19 cellular contexts compared by ENCODE assay signal in genomic region chr2:164779383-164780057, GRCh38.
DNase-seq lines count a peak whose midpoint lies in the region; ATAC-seq and TF ChIP-seq lines count a peak whose summit lies in the region.
"Had no signal": no experiment of that assay in that cellular context is flagged by ENCODE, and none has a peak within 500 bp of the region (broad histone marks: within the 10 kb centered on the region; RNA-seq: fewer than 3 reads in every experiment).

No MANE protein-coding gene starts in this region.

- H3K27ac ChIP-seq in heart right ventricle (peak overlapping the region; percentile 18 to 85 (median 63)), RWPE2 (ENCODE audit: poor library complexity, severe bottlenecking) (peak overlapping the region; percentile 38), transverse colon (no peak overlapping the region)
- H3K27ac ChIP-seq: C4-2B had no signal

- WGBS in heart right ventricle, 2 donors = 71% methylated on average over 7 of the region's 7 CpGs
- 66 to 80% methylated on average over 7 of the region's 7 CpGs for WGBS in transverse colon (ENCODE audit: low coverage in 1 of 2), 2 donors

- H3K9me3 ChIP-seq in heart right ventricle = no peaks in the 10 kb centered on the region
- no peaks in the 10 kb centered on the region for H3K9me3 ChIP-seq in RWPE2 (ENCODE audit: severe bottlenecking)
- no peaks in the 10 kb centered on the region for H3K9me3 ChIP-seq in transverse colon
- H3K9me3 ChIP-seq: HAP-1 had no signal

- no peak for TF ChIP-seq CTCF in heart right ventricle (IDR thresholded peaks at IDR 0.05)
- no peak for TF ChIP-seq CTCF in RWPE2 (IDR thresholded peaks at IDR 0.05; ENCODE audit: poor library complexity, severe bottlenecking)
- TF ChIP-seq CTCF in transverse colon (IDR thresholded peaks at IDR 0.05) = no peak

- in situ Hi-C loops in transverse colon (cut with MboI; ENCODE audit: low pct_ligation_motif_present in 1 of 4, low pct_unique_long_range_greater_than_20kb in 1 of 4, low sequenced_read_pairs in 3 of 4) = no loop called here

- TF ChIP-seq POLR2A in transverse colon (IDR thresholded peaks at IDR 0.05) = no peak

- DNase-seq in heart right ventricle = peak in 1 of 2 donors; percentile 19
- no peak for DNase-seq in Right ventricle myocardium inferior (ENCODE audit: missing footprints)
- DNase-seq in RWPE2 (ENCODE audit: low spot score) = no peak
- DNase-seq in left colon = no peak
- DNase-seq in transverse colon = peak; percentile 14
- DNase-seq in stimulated activated naive CD4-positive, alpha-beta T cell treated with Interleukin-2 at 50 U/mL for 16 hours (lab: John Stamatoyannopoulos, UW) = no peak
- DNase-seq in midbrain (lab: John Stamatoyannopoulos, UW) = no peak
- DNase-seq: COR-L47; DMS153; NCI-H1436 treated with DMSO at 0.1 percent for 48 hours; NCI-H2081; NCI-H2227 treated with DMSO at 0.1 percent for 48 hours; NCI-H526; NK-92 treated with Interleukin-12 subunit alpha and Interleukin-12 subunit beta, amount 100 ng/mL, for 24 hours; SHP77 had no signal

- H3K4me3 ChIP-seq in heart right ventricle (no peak overlapping the region), RWPE2 (ENCODE audit: severe bottlenecking) (no peak overlapping the region), transverse colon (no peak overlapping the region)
- H3K4me3 ChIP-seq: HAP-1, K562 had no signal

- intact Hi-C loops in heart right ventricle (cut with DNase I) = loop anchor here in 4 of 10 donors (5.0 to 10.0 kb wide), 3 partner anchors 55 to 63 kb away; partner anchors contain the start of gene COBLL1 (in 1 of the 4)
- intact Hi-C loops in Right ventricle myocardium inferior (cut with DNase I) = loop anchor here (5.0 kb wide), 1 partner anchor 63 kb away; the partner anchor contains the start of gene COBLL1
- intact Hi-C loops in left colon (cut with DNase I, micrococcal nuclease) = no loop called here
- intact Hi-C loops in transverse colon (cut with DNase I; ENCODE audit: low total_unique reads) = no loop called here

- ATAC-seq in heart right ventricle (peak in 6 of 8 donors; percentile 36 to 61 (median 50)), Right ventricle myocardium inferior (no peak), RWPE2 (ENCODE audit: low read depth) (no peak), left colon (peak; percentile 69), GM19328 (IDR thresholded peaks at IDR 0.05; ENCODE audit: unreplicated experiment) (no peak)
- ATAC-seq: K562 had no signal

- H3K4me1 ChIP-seq in heart right ventricle (peaks cover 5 to 81% (median 48%) of the 10 kb centered on the region in 9 donors), RWPE2 (ENCODE audit: insufficient read depth, poor library complexity, severe bottlenecking) (peaks cover 34% of the 10 kb centered on the region), transverse colon (peaks cover 0 to 26% (median 3%) of the 10 kb centered on the region in 4 donors)

- TF ChIP-seq EP300 in transverse colon (IDR thresholded peaks at IDR 0.05; ENCODE audit: low read depth) = no peak

- no peaks in the 10 kb centered on the region for H3K27me3 ChIP-seq in heart right ventricle
- no peaks in the 10 kb centered on the region for H3K27me3 ChIP-seq in RWPE2 (ENCODE audit: insufficient read depth, poor library complexity, severe bottlenecking)
- H3K27me3 ChIP-seq in transverse colon = no peaks in the 10 kb centered on the region

- H3K36me3 ChIP-seq in heart right ventricle (no peaks in the 10 kb centered on the region), RWPE2 (ENCODE audit: low read depth) (no peaks in the 10 kb centered on the region), transverse colon (no peaks in the 10 kb centered on the region)
- H3K36me3 ChIP-seq: HAP-1 had no signal

Comparison
In these comparisons a context has a peak if more than half of its experiments do, and no peak if none do; other contexts are left out.
1. ATAC-seq: peak in heart right ventricle (6 of 8) and left colon (single experiment); none in Right ventricle myocardium inferior (single experiment), RWPE2 (single experiment) and GM19328 (single experiment).
2. H3K27ac ChIP-seq: peak in heart right ventricle (10 of 10) and RWPE2 (single experiment); none in transverse colon (0 of 4).